ENCODE assay signal across 22 cellular contexts in genomic region chr16:15865742-15866141, GRCh38. TPM values are rescaled to one million over a fixed set of nuclear protein-coding genes. Genes with fewer than 3 reads are reported as not detected.
DNase-seq lines count a peak whose midpoint lies in the region; ATAC-seq, FAIRE-seq and TF ChIP-seq lines count a peak whose summit lies in the region.
"Had no signal": no experiment of that assay in that cellular context is flagged by ENCODE, and none has a peak within 500 bp of the region (broad histone marks: within the 10 kb centered on the region; RNA-seq: fewer than 3 reads in every experiment).

No MANE protein-coding gene starts in this region.

- H3K27ac Mint-ChIP-seq in Caco-2 (ENCODE audit: unreplicated experiment): no peak overlapping the region
- H3K27ac Mint-ChIP-seq in T-helper 17 cell: peak overlapping the region; percentile 6
- H3K27ac Mint-ChIP-seq: IgD-negative memory B cell had no signal

- dilution Hi-C loops in endothelial cell of umbilical vein (cut with MboI; ENCODE audit: extremely low pct_ligation_motif_present, low sequenced_read_pairs): no loop called here

- H3F3A ChIP-seq in smooth muscle cell (ENCODE audit: low read depth): no peaks in the 10 kb centered on the region
- H3F3A ChIP-seq in PC-3 (ENCODE audit: low read length, unreplicated experiment): no peaks in the 10 kb centered on the region

- BruUV-seq in Caco-2 (replicated peaks; lab: Mats Ljungman, UMichigan) (TSS peak; percentile 46), endothelial cell of umbilical vein (replicated peaks; lab: Mats Ljungman, UMichigan) (TSS peak; percentile 27), PC-3 (replicated peaks; lab: Mats Ljungman, UMichigan) (no TSS peak)

- ATAC-seq in T-helper 17 cell (no peak), PC-3 (no peak)

- H2AFZ ChIP-seq in endothelial cell of umbilical vein (ENCODE audit: low read depth, low read length): no peak overlapping the region
- no peak overlapping the region for H2AFZ ChIP-seq in smooth muscle cell (ENCODE audit: low read depth)
- no peak overlapping the region for H2AFZ ChIP-seq in PC-3 (ENCODE audit: low read length)

- no peaks in the 10 kb centered on the region for H3K27me3 Mint-ChIP-seq in Caco-2 (ENCODE audit: insufficient read depth, unreplicated experiment)
- no peaks in the 10 kb centered on the region for H3K27me3 Mint-ChIP-seq in T-helper 17 cell
- H3K27me3 Mint-ChIP-seq: IgD-negative memory B cell had no signal

- POLR2A ChIA-PET in Caco-2 (lab: Charles Lee) (no interaction called here), endothelial cell of umbilical vein (lab: Charles Lee) (no interaction called here), PC-3 (lab: Charles Lee; ENCODE audit: unreplicated experiment) (no interaction called here)

- whole genome bisulfite sequencing in esophagus squamous epithelium, 2 donors: 68 to 70% methylated on average over 7 of the region's 7 CpGs
- WGBS in smooth muscle cell (ENCODE audit: low lambda C conversion rate): 99% methylated on average over 7 of the region's 7 CpGs

- H3K9me2 ChIP-seq in PC-3 (replicated peaks; ENCODE audit: low read length): no peaks in the 10 kb centered on the region

- intact Hi-C loops in Caco-2 (cut with micrococcal nuclease; ENCODE audit: unreplicated experiment): no loop called here
- intact Hi-C loops in endothelial cell of umbilical vein (cut with micrococcal nuclease): no loop called here
- intact Hi-C loops in esophagus squamous epithelium (cut with DNase I): no loop called here
- intact Hi-C loops in PC-3 (cut with micrococcal nuclease): no loop called here

- H3K27me3 ChIP-seq in Caco-2 (replicated peaks; ENCODE audit: control insufficient read depth, insufficient read depth, low read length): no peaks in the 10 kb centered on the region
- no peaks in the 10 kb centered on the region for H3K27me3 ChIP-seq in endothelial cell of umbilical vein (ENCODE audit: control insufficient read depth in 2 of 2, insufficient read depth in 2 of 2, low read length in 2 of 2)
- H3K27me3 ChIP-seq in muscle layer of colon (ENCODE audit: control insufficient read depth in 1 of 2, insufficient read depth in 2 of 2, low read length in 2 of 2): no peaks in the 10 kb centered on the region
- no peaks in the 10 kb centered on the region for H3K27me3 ChIP-seq in esophagus squamous epithelium
- no peaks in the 10 kb centered on the region for H3K27me3 ChIP-seq in smooth muscle cell (ENCODE audit: low read depth)
- no peaks in the 10 kb centered on the region for H3K27me3 ChIP-seq in PC-3 (ENCODE audit: low read length)
- H3K27me3 ChIP-seq: Peyer's patch had no signal

- H3K4me1 ChIP-seq in Caco-2: no peaks in the 10 kb centered on the region
- H3K4me1 ChIP-seq in endothelial cell of umbilical vein (ENCODE audit: control insufficient read depth, extremely low read depth, insufficient read depth, low read length): no peaks in the 10 kb centered on the region
- peaks cover 16% of the 10 kb centered on the region for H3K4me1 ChIP-seq in muscle layer of colon (ENCODE audit: insufficient read depth, low read length)
- H3K4me1 ChIP-seq in esophagus squamous epithelium: peaks cover 0 to 7% (median 3%) of the 10 kb centered on the region in 3 donors
- no peaks in the 10 kb centered on the region for H3K4me1 ChIP-seq in smooth muscle cell (ENCODE audit: low read depth)
- no peaks in the 10 kb centered on the region for H3K4me1 ChIP-seq in PC-3 (ENCODE audit: insufficient read depth, low read length)
- H3K4me1 ChIP-seq: Peyer's patch had no signal

- no peak for DNase-seq in Caco-2
- DNase-seq in T-helper 17 cell: no peak
- no peak for DNase-seq in endothelial cell of umbilical vein (ENCODE audit: low read depth, low spot score)
- no peak for DNase-seq in esophagus squamous epithelium (lab: John Stamatoyannopoulos, UW)
- DNase-seq in smooth muscle cell (lab: John Stamatoyannopoulos, UW; ENCODE audit: unreplicated experiment): no peak
- no peak for DNase-seq in DMS79 (lab: John Stamatoyannopoulos, UW)
- DNase-seq in PC-3: no peak
- DNase-seq: C1 segment of cervical spinal cord, DMS153, Kasumi-1, NCI-H1105 treated with DMSO at 0.1 percent for 48 hours, NCI-H1694 treated with DMSO at 0.1 percent for 48 hours, NCI-H2107, NCI-H2227 treated with DMSO at 0.1 percent for 48 hours, NCI-H524, SHP77 had no signal

- H3K79me2 ChIP-seq in endothelial cell of umbilical vein (ENCODE audit: control insufficient read depth, insufficient read depth, low read length): no peaks in the 10 kb centered on the region
- no peaks in the 10 kb centered on the region for H3K79me2 ChIP-seq in smooth muscle cell (ENCODE audit: low read depth)
- H3K79me2 ChIP-seq in PC-3 (ENCODE audit: low read length): no peaks in the 10 kb centered on the region

- no peak for FAIRE-seq in endothelial cell of umbilical vein (lab: Jason Lieb, UNC)
- FAIRE-seq: A204.1 had no signal

- H3K4me1 Mint-ChIP-seq in Caco-2 (ENCODE audit: low read depth, unreplicated experiment): no peaks in the 10 kb centered on the region
- no peaks in the 10 kb centered on the region for H3K4me1 Mint-ChIP-seq in T-helper 17 cell

- H3K36me3 Mint-ChIP-seq in Caco-2 (ENCODE audit: insufficient read depth, unreplicated experiment): no peaks in the 10 kb centered on the region
- peaks cover 8% of the 10 kb centered on the region for H3K36me3 Mint-ChIP-seq in T-helper 17 cell (ENCODE audit: low read depth)

- no peak for TF ChIP-seq CTCF in Caco-2 (IDR thresholded peaks at IDR 0.05; ENCODE audit: insufficient read depth in 1 of 2, low read depth in 1 of 2, low read length in 1 of 2, severe bottlenecking in 1 of 2, unreplicated experiment in 1 of 2)
- no peak for TF ChIP-seq CTCF in endothelial cell of umbilical vein (IDR thresholded peaks at IDR 0.05; ENCODE audit: extremely low read depth in 1 of 2, insufficient read depth in 1 of 2, low read depth in 1 of 2, low read length in 2 of 2)
- TF ChIP-seq CTCF in esophagus squamous epithelium (IDR thresholded peaks at IDR 0.05): no peak
- TF ChIP-seq CTCF in smooth muscle cell (IDR thresholded peaks at IDR 0.05; ENCODE audit: borderline replicate concordance, insufficient read depth, poor library complexity, severe bottlenecking): no peak
- no peak for TF ChIP-seq CTCF in PC-3 (conservative IDR thresholded peaks at IDR 0.05; ENCODE audit: low read depth, low read length)

- no peaks in the 10 kb centered on the region for H3K9me3 ChIP-seq in Caco-2
- no peaks in the 10 kb centered on the region for H3K9me3 ChIP-seq in T-helper 17 cell (ENCODE audit: control insufficient read depth, low read length, poor library complexity, severe bottlenecking)
- no peaks in the 10 kb centered on the region for H3K9me3 ChIP-seq in endothelial cell of umbilical vein (replicated peaks; ENCODE audit: control insufficient read depth, insufficient read depth, low read length)
- no peaks in the 10 kb centered on the region for H3K9me3 ChIP-seq in muscle layer of colon (ENCODE audit: low read length)
- H3K9me3 ChIP-seq in esophagus squamous epithelium: no peaks in the 10 kb centered on the region
- no peaks in the 10 kb centered on the region for H3K9me3 ChIP-seq in smooth muscle cell (replicated peaks; ENCODE audit: low read depth)
- H3K9me3 ChIP-seq in PC-3 (ENCODE audit: low read length): no peaks in the 10 kb centered on the region
- H3K9me3 ChIP-seq: Peyer's patch had no signal

- no peaks in the 10 kb centered on the region for H3K9me3 Mint-ChIP-seq in Caco-2 (ENCODE audit: unreplicated experiment)
- H3K9me3 Mint-ChIP-seq: IgD-negative memory B cell had no signal

- TF ChIP-seq POLR2A in endothelial cell of umbilical vein (IDR thresholded peaks at IDR 0.05; ENCODE audit: low read depth, low read length): no peak
- no peak for TF ChIP-seq POLR2A in esophagus squamous epithelium (IDR thresholded peaks at IDR 0.05)

- CTCF ChIA-PET in Caco-2 (lab: Charles Lee) (no interaction called here), endothelial cell of umbilical vein (lab: Charles Lee) (no interaction called here), PC-3 (lab: Charles Lee) (no interaction called here)

- no peak overlapping the region for H3K4me2 ChIP-seq in endothelial cell of umbilical vein (ENCODE audit: insufficient read depth, low read length)
- no peak overlapping the region for H3K4me2 ChIP-seq in smooth muscle cell
- H3K4me2 ChIP-seq in PC-3 (ENCODE audit: low read length): no peak overlapping the region

- H3K9ac ChIP-seq in endothelial cell of umbilical vein (replicated peaks; ENCODE audit: extremely low read depth, insufficient read depth, low read length) (no peak overlapping the region), muscle layer of colon (ENCODE audit: low read length) (no peak overlapping the region), smooth muscle cell (ENCODE audit: low read depth) (no peak overlapping the region), PC-3 (ENCODE audit: low read length) (no peak overlapping the region)

- H4K20me1 ChIP-seq in endothelial cell of umbilical vein (replicated peaks; ENCODE audit: control insufficient read depth, extremely low read depth, insufficient read depth, low read length): no peaks in the 10 kb centered on the region
- peaks cover 12% of the 10 kb centered on the region for H4K20me1 ChIP-seq in smooth muscle cell (ENCODE audit: low read depth)
- H4K20me1 ChIP-seq in PC-3 (ENCODE audit: low read length): no peaks in the 10 kb centered on the region

- H3K9me1 ChIP-seq in endothelial cell of umbilical vein (replicated peaks; ENCODE audit: control insufficient read depth, extremely low read depth, insufficient read depth, low read length): no peaks in the 10 kb centered on the region

- H3K4me3 Mint-ChIP-seq in Caco-2 (ENCODE audit: unreplicated experiment) (no peak overlapping the region), T-helper 17 cell (no peak overlapping the region)
- H3K4me3 Mint-ChIP-seq: IgD-negative memory B cell had no signal

- H3K36me3 ChIP-seq in Caco-2 (ENCODE audit: control insufficient read depth, insufficient read depth, low read length): no peaks in the 10 kb centered on the region
- H3K36me3 ChIP-seq in endothelial cell of umbilical vein (ENCODE audit: control insufficient read depth in 2 of 2, extremely low read depth in 1 of 2, insufficient read depth in 2 of 2, low read length in 2 of 2): peaks cover 0 to 3% of the 10 kb centered on the region in 2 experiments
- H3K36me3 ChIP-seq in muscle layer of colon (ENCODE audit: insufficient read depth, low read length): peaks cover 14% of the 10 kb centered on the region
- H3K36me3 ChIP-seq in esophagus squamous epithelium: peaks cover 0 to 60% (median 0%) of the 10 kb centered on the region in 3 donors
- no peaks in the 10 kb centered on the region for H3K36me3 ChIP-seq in smooth muscle cell (ENCODE audit: low read depth)
- H3K36me3 ChIP-seq in PC-3 (ENCODE audit: low read depth, low read length): peaks cover 25% of the 10 kb centered on the region; the same call in 1 of the 2 replicates

- no peak overlapping the region for H3K4me3 ChIP-seq in Caco-2 (ENCODE audit: low read depth, low read length)
- no peak overlapping the region for H3K4me3 ChIP-seq in endothelial cell of umbilical vein (replicated peaks in 1 of 3; ENCODE audit: insufficient read depth in 1 of 3, low read depth in 1 of 3, low read length in 3 of 3)
- H3K4me3 ChIP-seq in muscle layer of colon (ENCODE audit: low read depth in 1 of 2, low read length in 2 of 2): no peak overlapping the region
- no peak overlapping the region for H3K4me3 ChIP-seq in esophagus squamous epithelium
- no peak overlapping the region for H3K4me3 ChIP-seq in smooth muscle cell
- no peak overlapping the region for H3K4me3 ChIP-seq in PC-3 (ENCODE audit: low read length)
- H3K4me3 ChIP-seq: Peyer's patch had no signal

- H3K27ac ChIP-seq in endothelial cell of umbilical vein (ENCODE audit: insufficient read depth, low read depth, low read length) (no peak overlapping the region), muscle layer of colon (ENCODE audit: low read depth, low read length) (peak overlapping the region; percentile 47), esophagus squamous epithelium (peak overlapping the region in 2 of 4 donors; percentile 39 to 53), smooth muscle cell (ENCODE audit: low read depth) (no peak overlapping the region), PC-3 (ENCODE audit: low read length) (no peak overlapping the region)
- H3K27ac ChIP-seq: Peyer's patch had no signal

RNA-seq across cellular contexts. Expression of gene MYH11, which starts 8.9 kb away (rescaled TPM):
- total RNA-seq in Caco-2 (2022) (0.19 TPM in 1 of 2 replicates, not detected in the other), T-helper 17 cell (under 1 TPM; 0.22 to 0.29 TPM), endothelial cell of umbilical vein (not detected in 2 replicates), esophagus squamous epithelium (1,000 to 10,000 TPM in 1 of 4 donors, 100 to 1,000 TPM in 3; 121 to 1,349 (median 217) TPM), smooth muscle cell (not detected in 2 replicates), PC-3 (2014; rRNA removed) (not detected in 2 replicates)
- polyA plus RNA-seq in endothelial cell of umbilical vein (not detected in 2 replicates), smooth muscle cell (0.27 and 0.58 TPM in 2 replicates)
- polyA plus RNA-seq in endothelial cell of umbilical vein (2011; cell fraction: cytosol; rRNA removed): not detected in 2 replicates
- polyA plus RNA-seq in endothelial cell of umbilical vein (2011; cell fraction: nucleus; rRNA removed): 0.03 TPM in 1 of 2 replicates, not detected in the other
- 0.08 and 0.12 TPM in 2 replicates for polyA plus RNA-seq in endothelial cell of umbilical vein (2012)
- 0.15 TPM in 1 of 2 replicates, not detected in the other for polyA minus RNA-seq in endothelial cell of umbilical vein
- polyA minus RNA-seq in endothelial cell of umbilical vein (2011; cell fraction: cytosol; rRNA and poly(A)+ RNA removed): not detected
- not detected in 2 replicates for polyA minus RNA-seq in endothelial cell of umbilical vein (2011; cell fraction: nucleus; rRNA and poly(A)+ RNA removed)
- total RNA-seq: H4, HT-29 had no signal

RNA-seq across cellular contexts. Expression of gene CEP20, which starts 22.7 kb away (rescaled TPM):
- total RNA-seq in Caco-2 (2022) (26.0 and 30.2 TPM in 2 replicates), T-helper 17 cell (10 to 100 TPM; 16.3 to 20.4 TPM), endothelial cell of umbilical vein (28.0 and 30.5 TPM in 2 replicates), esophagus squamous epithelium (10 to 100 TPM; 36.1 to 74.3 (median 42.5) TPM), smooth muscle cell (38.4 and 64.1 TPM in 2 replicates), PC-3 (2014; rRNA removed) (25.9 and 37.0 TPM in 2 replicates)
- polyA plus RNA-seq in endothelial cell of umbilical vein (7.7 and 9.5 TPM in 2 replicates), smooth muscle cell (29.0 and 30.5 TPM in 2 replicates)
- 15.7 and 17.2 TPM in 2 replicates for polyA plus RNA-seq in endothelial cell of umbilical vein (2011; cell fraction: cytosol; rRNA removed)
- polyA plus RNA-seq in endothelial cell of umbilical vein (2011; cell fraction: nucleus; rRNA removed): 5.8 and 8.5 TPM in 2 replicates
- 18.9 and 40.7 TPM in 2 replicates for polyA plus RNA-seq in endothelial cell of umbilical vein (2012)
- 9.1 and 17.9 TPM in 2 replicates for polyA minus RNA-seq in endothelial cell of umbilical vein
- 11.4 TPM for polyA minus RNA-seq in endothelial cell of umbilical vein (2011; cell fraction: cytosol; rRNA and poly(A)+ RNA removed)
- polyA minus RNA-seq in endothelial cell of umbilical vein (2011; cell fraction: nucleus; rRNA and poly(A)+ RNA removed): 3.4 and 3.9 TPM in 2 replicates

Comparison
In these comparisons a context has a peak if more than half of its experiments do, and no peak if none do; other contexts are left out.
1. RNA of gene MYH11, which starts 8.9 kb away (total RNA-seq): 121 to 1,349 TPM in esophagus squamous epithelium; 0.22 to 0.29 TPM in T-helper 17 cell, 0.19 TPM in Caco-2, not detected in endothelial cell of umbilical vein, not detected in smooth muscle cell and not detected in PC-3; every median in the first group is over 10 times any median in the second.